1 cellular context compared by ENCODE assay signal in the genomic region with DNA sequence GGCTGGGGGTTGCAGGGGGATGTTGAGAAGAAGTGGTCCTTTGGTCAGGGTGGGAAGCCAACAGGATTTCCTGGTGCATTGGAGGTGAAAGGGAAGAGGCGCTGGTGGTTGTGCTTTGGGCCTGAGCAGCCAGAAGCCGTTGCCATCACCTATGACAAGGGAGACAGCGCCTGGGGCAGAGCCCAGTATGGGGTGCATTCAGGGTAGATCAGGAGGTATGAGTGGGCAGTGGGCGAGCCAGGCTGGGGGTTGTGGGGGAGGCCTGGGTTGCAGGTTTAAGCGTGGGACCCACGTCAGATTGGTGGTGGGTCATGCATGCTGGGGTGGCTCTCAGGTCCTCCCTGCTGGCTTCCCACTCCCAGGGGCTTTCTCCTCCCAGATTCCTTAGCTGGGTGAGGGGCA.
TF ChIP-seq lines count a peak whose summit lies in the region.

No MANE protein-coding gene starts in this region.

TF ChIP-seq in K562, 482 proteins besides CTCF, POLR2A, EP300 and RAD21:
- TF ChIP-seq POLR2AphosphoS5 (IDR thresholded peaks at IDR 0.05; ENCODE audit: control insufficient read depth, insufficient read depth, low read depth, low read length) (peak; percentile 30; the same call in 1 of the 2 replicates), SUPT5H (IDR thresholded peaks at IDR 0.05) (peak; percentile 49; the same call in 1 of the 2 replicates), SREBF1 (IDR thresholded peaks at IDR 0.05; ENCODE audit: borderline replicate concordance, low read depth, low read length) (no peak), POLR2G (IDR thresholded peaks at IDR 0.05; ENCODE audit: low read depth, low read length) (peak; percentile 66), YY1 (IDR thresholded peaks at IDR 0.05; ENCODE audit: borderline replicate concordance in 1 of 3, control insufficient read depth in 1 of 3, extremely low read depth in 1 of 3, insufficient read depth in 3 of 3, insufficient read length in 1 of 3, insufficient replicate concordance in 2 of 3, low read depth in 1 of 3, low read length in 2 of 3) (no peak)
- TF ChIP-seq, protein P1, sequence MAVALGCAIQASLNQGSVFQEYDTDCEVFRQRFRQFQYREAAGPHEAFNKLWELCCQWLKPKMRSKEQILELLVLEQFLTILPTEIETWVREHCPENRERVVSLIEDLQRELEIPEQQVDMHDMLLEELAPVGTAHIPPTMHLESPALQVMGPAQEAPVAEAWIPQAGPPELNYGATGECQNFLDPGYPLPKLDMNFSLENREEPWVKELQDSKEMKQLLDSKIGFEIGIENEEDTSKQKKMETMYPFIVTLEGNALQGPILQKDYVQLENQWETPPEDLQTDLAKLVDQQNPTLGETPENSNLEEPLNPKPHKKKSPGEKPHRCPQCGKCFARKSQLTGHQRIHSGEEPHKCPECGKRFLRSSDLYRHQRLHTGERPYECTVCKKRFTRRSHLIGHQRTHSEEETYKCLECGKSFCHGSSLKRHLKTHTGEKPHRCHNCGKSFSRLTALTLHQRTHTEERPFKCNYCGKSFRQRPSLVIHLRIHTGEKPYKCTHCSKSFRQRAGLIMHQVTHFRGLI (CRISPR knock-in tag; IDR thresholded peaks at IDR 0.05), result no peak
- TF ChIP-seq, protein P2, sequence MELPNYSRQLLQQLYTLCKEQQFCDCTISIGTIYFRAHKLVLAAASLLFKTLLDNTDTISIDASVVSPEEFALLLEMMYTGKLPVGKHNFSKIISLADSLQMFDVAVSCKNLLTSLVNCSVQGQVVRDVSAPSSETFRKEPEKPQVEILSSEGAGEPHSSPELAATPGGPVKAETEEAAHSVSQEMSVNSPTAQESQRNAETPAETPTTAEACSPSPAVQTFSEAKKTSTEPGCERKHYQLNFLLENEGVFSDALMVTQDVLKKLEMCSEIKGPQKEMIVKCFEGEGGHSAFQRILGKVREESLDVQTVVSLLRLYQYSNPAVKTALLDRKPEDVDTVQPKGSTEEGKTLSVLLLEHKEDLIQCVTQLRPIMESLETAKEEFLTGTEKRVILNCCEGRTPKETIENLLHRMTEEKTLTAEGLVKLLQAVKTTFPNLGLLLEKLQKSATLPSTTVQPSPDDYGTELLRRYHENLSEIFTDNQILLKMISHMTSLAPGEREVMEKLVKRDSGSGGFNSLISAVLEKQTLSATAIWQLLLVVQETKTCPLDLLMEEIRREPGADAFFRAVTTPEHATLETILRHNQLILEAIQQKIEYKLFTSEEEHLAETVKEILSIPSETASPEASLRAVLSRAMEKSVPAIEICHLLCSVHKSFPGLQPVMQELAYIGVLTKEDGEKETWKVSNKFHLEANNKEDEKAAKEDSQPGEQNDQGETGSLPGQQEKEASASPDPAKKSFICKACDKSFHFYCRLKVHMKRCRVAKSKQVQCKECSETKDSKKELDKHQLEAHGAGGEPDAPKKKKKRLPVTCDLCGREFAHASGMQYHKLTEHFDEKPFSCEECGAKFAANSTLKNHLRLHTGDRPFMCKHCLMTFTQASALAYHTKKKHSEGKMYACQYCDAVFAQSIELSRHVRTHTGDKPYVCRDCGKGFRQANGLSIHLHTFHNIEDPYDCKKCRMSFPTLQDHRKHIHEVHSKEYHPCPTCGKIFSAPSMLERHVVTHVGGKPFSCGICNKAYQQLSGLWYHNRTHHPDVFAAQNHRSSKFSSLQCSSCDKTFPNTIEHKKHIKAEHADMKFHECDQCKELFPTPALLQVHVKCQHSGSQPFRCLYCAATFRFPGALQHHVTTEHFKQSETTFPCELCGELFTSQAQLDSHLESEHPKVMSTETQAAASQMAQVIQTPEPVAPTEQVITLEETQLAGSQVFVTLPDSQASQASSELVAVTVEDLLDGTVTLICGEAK (IDR thresholded peaks at IDR 0.05), result no peak
- TF ChIP-seq, protein P2 (CRISPR knock-in tag; IDR thresholded peaks at IDR 0.05), result no peak
